27 cellular contexts compared by ENCODE assay signal in the genomic region with DNA sequence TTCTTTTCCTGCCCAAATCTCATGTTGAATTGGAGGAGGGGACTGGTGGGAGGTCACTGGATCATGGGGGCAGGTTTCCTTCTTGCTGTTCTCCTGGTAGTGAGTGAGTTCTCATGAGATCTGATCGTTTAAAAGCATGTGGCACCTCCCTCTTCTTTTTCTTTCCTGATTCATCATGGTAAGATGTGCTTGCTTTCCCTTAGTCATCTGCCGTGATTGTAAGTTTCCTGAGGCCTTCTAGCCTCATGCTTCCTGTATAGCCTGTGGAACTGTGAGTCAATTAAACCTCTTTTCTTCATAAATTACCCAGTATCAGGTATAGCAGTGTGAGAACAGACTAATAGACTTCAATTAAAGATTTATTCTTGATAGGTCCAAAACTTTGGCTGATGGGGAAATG.
"Had no signal": no experiment of that assay in that cellular context is flagged by ENCODE, and none has a peak within 500 bp of the region (broad histone marks: within the 10 kb centered on the region; RNA-seq: fewer than 3 reads in every experiment).

No MANE protein-coding gene starts in this region.

- H3K4me3 Mint-ChIP-seq: activated naive CD8-positive, alpha-beta T cell treated with anti-CD3 and anti-CD28 coated beads, Interleukin-2, amount 10 ng/mL, durations not matched to agents 7 days and 5 days; activated T-cell treated with anti-CD3 and anti-CD28 coated beads, Interleukin-2, amount 50 U/mL, for 24 hours; dendritic cell treated with granulocyte-macrophage colony-stimulating factor and Interleukin-4, amounts not matched to agents 40 ng/mL and 50 ng/mL, for 4 days; neural crest cell; stimulated activated naive B cell treated with anti-CD40 and anti-IgM and Interleukin-4, amounts not matched to agents 10 μg/mL and 1 μg/mL and 100 μg/mL, for 72 hours; type B pancreatic cell had no signal

- H3K27ac ChIP-seq: body of pancreas, esophagus squamous epithelium, heart left ventricle, sigmoid colon, thoracic aorta, vagina, VCaP had no signal

- H3K4me3 ChIP-seq: body of pancreas, esophagus squamous epithelium, heart left ventricle, sigmoid colon, smooth muscle cell, thoracic aorta, vagina had no signal

- H3K36me3 ChIP-seq: esophagus squamous epithelium, heart left ventricle, sigmoid colon, thoracic aorta, vagina had no signal

- H3K9me3 ChIP-seq: body of pancreas, esophagus squamous epithelium, heart left ventricle, sigmoid colon, thoracic aorta, vagina had no signal

- H3K4me2 ChIP-seq: smooth muscle cell had no signal

- ATAC-seq: body of pancreas; heart left ventricle; left colon; stimulated activated naive B cell treated with anti-CD40 and anti-IgM and Interleukin-4, amounts not matched to agents 10 μg/mL and 1 μg/mL and 100 μg/mL, for 72 hours had no signal

- H3K27ac Mint-ChIP-seq: activated naive CD8-positive, alpha-beta T cell treated with anti-CD3 and anti-CD28 coated beads, Interleukin-2, amount 10 ng/mL, durations not matched to agents 7 days and 5 days; activated T-cell treated with anti-CD3 and anti-CD28 coated beads, Interleukin-2, amount 50 U/mL, for 24 hours; activated T-helper 2 cell treated with anti-CD3 and anti-CD28 coated beads, Interferon-gamma antibody, Interleukin-2, Interleukin-4, amounts not matched to agents 10 μg/mL and 5 μg/mL and 100 μg/mL, durations not matched to agents 14 hours and 24 hours and 36 hours; dendritic cell treated with granulocyte-macrophage colony-stimulating factor and Interleukin-4, amounts not matched to agents 40 ng/mL and 50 ng/mL, for 4 days; stimulated activated naive B cell treated with anti-CD40 and anti-IgM and Interleukin-4, amounts not matched to agents 10 μg/mL and 1 μg/mL and 100 μg/mL, for 72 hours; type B pancreatic cell had no signal

- DNase-seq: activated CD4-positive, alpha-beta T cell treated with anti-CD3 and anti-CD28 coated beads for 1 hour; activated CD8-positive, alpha-beta memory T cell treated with anti-CD3 and anti-CD28 coated beads for 24 hours; activated CD8-positive, alpha-beta memory T cell treated with anti-CD3 and anti-CD28 coated beads, Interleukin-2, amount 50 U/mL, for 4 hours; activated naive CD4-positive, alpha-beta T cell; activated naive CD8-positive, alpha-beta T cell treated with anti-CD3 and anti-CD28 coated beads, Interleukin-2, amount 10 ng/mL, durations not matched to agents 7 days and 5 days; activated T-cell treated with anti-CD3 and anti-CD28 coated beads, Interleukin-2, amount 50 U/mL, for 24 hours; body of pancreas; caudate nucleus; effector CD8-positive, alpha-beta T cell; esophagus squamous epithelium; heart left ventricle; islet precursor cell; left colon; mesenchymal stem cell; posterior cingulate gyrus; retina; sigmoid colon; stimulated activated CD4-positive, alpha-beta T cell treated with anti-CD3 and anti-CD28 coated beads, Interleukin-15, amount 100 ng/mL, for 24 hours; stimulated activated naive B cell treated with anti-CD40 and anti-IgM and Interleukin-4, amounts not matched to agents 10 μg/mL and 1 μg/mL and 100 μg/mL, for 72 hours had no signal

- H3K27me3 ChIP-seq: body of pancreas, esophagus squamous epithelium, heart left ventricle, sigmoid colon, vagina had no signal

- H3K36me3 Mint-ChIP-seq: stimulated activated naive B cell treated with anti-CD40 and anti-IgM and Interleukin-4, amounts not matched to agents 10 μg/mL and 1 μg/mL and 100 μg/mL, for 72 hours; type B pancreatic cell had no signal

- H3K27me3 Mint-ChIP-seq: activated naive CD8-positive, alpha-beta T cell treated with anti-CD3 and anti-CD28 coated beads, Interleukin-2, amount 10 ng/mL, durations not matched to agents 7 days and 5 days; activated T-cell treated with anti-CD3 and anti-CD28 coated beads, Interleukin-2, amount 50 U/mL, for 24 hours; stimulated activated naive B cell treated with anti-CD40 and anti-IgM and Interleukin-4, amounts not matched to agents 10 μg/mL and 1 μg/mL and 100 μg/mL, for 72 hours had no signal
